Comparison of ENCODE assay signal across 13 cellular contexts in genomic region chr19:44904426-44904994, GRCh38. TPM values are rescaled to one million over a fixed set of nuclear protein-coding genes. Genes with fewer than 3 reads are reported as not detected.
DNase-seq lines count a peak whose midpoint lies in the region; ATAC-seq, FAIRE-seq and TF ChIP-seq lines count a peak whose summit lies in the region.
"Had no signal": no experiment of that assay in that cellular context is flagged by ENCODE, and none has a peak within 500 bp of the region (broad histone marks: within the 10 kb centered on the region; RNA-seq: fewer than 3 reads in every experiment).

No MANE protein-coding gene starts in this region.

- TF ChIP-seq CTCF in bronchial epithelial cell (IDR thresholded peaks at IDR 0.05; ENCODE audit: insufficient read depth, low read length, severe bottlenecking): peak; percentile 17
- peak; percentile 23 for TF ChIP-seq CTCF in neural cell (IDR thresholded peaks at IDR 0.05; ENCODE audit: poor library complexity, severe bottlenecking)
- TF ChIP-seq CTCF in tibial nerve (IDR thresholded peaks at IDR 0.05): no peak

- H3K4me3 ChIP-seq in HUES64 (ENCODE audit: low read length) (no peak overlapping the region; the same call in 1 of the 2 replicates), bronchial epithelial cell (ENCODE audit: low read depth, low read length) (no peak overlapping the region), neural cell (ENCODE audit: low read length) (no peak overlapping the region), tibial nerve (no peak overlapping the region)

- H3K9ac ChIP-seq in HUES64 (ENCODE audit: low read depth, low read length) (no peak overlapping the region), neural cell (ENCODE audit: low read length) (no peak overlapping the region)

- no peaks in the 10 kb centered on the region for H3K9me2 ChIP-seq in neural cell (ENCODE audit: insufficient read depth, low read length)

- no peaks in the 10 kb centered on the region for H4K20me1 ChIP-seq in neural cell (ENCODE audit: insufficient read depth)

- no peak for TF ChIP-seq EP300 in neural cell (conservative IDR thresholded peaks at IDR 0.05; ENCODE audit: poor library complexity, severe bottlenecking)
- TF ChIP-seq EP300 in tibial nerve (IDR thresholded peaks at IDR 0.05): no peak

- H3K36me3 ChIP-seq in HUES64 (ENCODE audit: insufficient read depth, low read length) (peaks cover 61% of the 10 kb centered on the region), bronchial epithelial cell (ENCODE audit: control insufficient read depth, insufficient read depth, low read length) (peaks cover 15% of the 10 kb centered on the region), neural cell (ENCODE audit: insufficient read depth, low read length) (no peaks in the 10 kb centered on the region), tibial nerve (peaks cover 0 to 40% (median 7%) of the 10 kb centered on the region in 3 donors)

- no peaks in the 10 kb centered on the region for H3F3A ChIP-seq in neural cell (ENCODE audit: insufficient read depth, low read length, poor library complexity, severe bottlenecking)

- H3K4me2 ChIP-seq in neural cell (ENCODE audit: low read length): no peak overlapping the region

- no peak overlapping the region for H2AFZ ChIP-seq in neural cell (ENCODE audit: low read depth, low read length)

- TF ChIP-seq POLR2A in tibial nerve (IDR thresholded peaks at IDR 0.05): no peak

- no peak for ATAC-seq in GM19452 (IDR thresholded peaks at IDR 0.05; ENCODE audit: unreplicated experiment)

- no peak for FAIRE-seq in bronchial epithelial cell (lab: Jason Lieb, UNC)
- FAIRE-seq: A204.1 had no signal

- H3K9me3 ChIP-seq in HUES64 (ENCODE audit: insufficient read depth, low read depth, low read length): no peaks in the 10 kb centered on the region
- no peaks in the 10 kb centered on the region for H3K9me3 ChIP-seq in neural cell (ENCODE audit: low read length)
- H3K9me3 ChIP-seq in tibial nerve: no peaks in the 10 kb centered on the region

- no peaks in the 10 kb centered on the region for H3K79me2 ChIP-seq in neural cell (replicated peaks; ENCODE audit: insufficient read depth, low read length)

- WGBS in HUES64: 88% methylated on average over 12 of the region's 12 CpGs
- WGBS in tibial nerve, 2 donors: 66 to 74% methylated on average over 12 of the region's 12 CpGs

- DNase-seq in DMS53 (lab: John Stamatoyannopoulos, UW) (peak; percentile 31), DMS53 treated with DMSO at 0.1 percent for 48 hours (lab: John Stamatoyannopoulos, UW; ENCODE audit: unreplicated experiment) (no peak), bronchial epithelial cell (ENCODE audit: low read depth) (no peak), tibial nerve (ENCODE audit: low spot score in 2 of 2) (no peak), AG08395 (ENCODE audit: low spot score) (no peak)
- DNase-seq: activated CD4-positive, alpha-beta T cell treated with anti-CD3 and anti-CD28 coated beads, Interleukin-2, amount 10 ng/mL, durations not matched to agents 24 days and 14 days had no signal

- peak overlapping the region; percentile 58; the same call in 1 of the 2 replicates for H3K27ac ChIP-seq in HUES64 (ENCODE audit: low read depth, low read length)
- no peak overlapping the region for H3K27ac ChIP-seq in neural cell (ENCODE audit: low read length)
- no peak overlapping the region for H3K27ac ChIP-seq in tibial nerve
- H3K27ac ChIP-seq: epithelial cell of prostate had no signal

- no peak for TF ChIP-seq RAD21 in neural cell (conservative IDR thresholded peaks at IDR 0.05)

- no peaks in the 10 kb centered on the region for H3K27me3 ChIP-seq in HUES64 (ENCODE audit: insufficient read depth, low read length)
- H3K27me3 ChIP-seq in bronchial epithelial cell (ENCODE audit: control insufficient read depth, insufficient read depth, low read length): no peaks in the 10 kb centered on the region
- peaks cover 8% of the 10 kb centered on the region for H3K27me3 ChIP-seq in neural cell (ENCODE audit: insufficient read depth, low read depth, low read length)
- peaks cover 0 to 24% of the 10 kb centered on the region in 2 donors for H3K27me3 ChIP-seq in tibial nerve

- no peaks in the 10 kb centered on the region for H3K4me1 ChIP-seq in HUES64 (ENCODE audit: insufficient read depth, low read length)
- H3K4me1 ChIP-seq in tibial nerve: peaks cover 0 to 33% (median 8%) of the 10 kb centered on the region in 4 donors

TF ChIP-seq in neural cell, 6 proteins besides CTCF, POLR2A, EP300 and RAD21:
- no peak for TF ChIP-seq REST (IDR thresholded peaks at IDR 0.05; ENCODE audit: borderline replicate concordance)
- TF ChIP-seq POLR2AphosphoS5 (IDR thresholded peaks at IDR 0.05): no peak
- no peak for TF ChIP-seq EZH2 (IDR thresholded peaks at IDR 0.05; ENCODE audit: borderline replicate concordance, insufficient read depth, low read length, poor library complexity, severe bottlenecking)
- no peak for TF ChIP-seq SMC3 (conservative IDR thresholded peaks at IDR 0.05; ENCODE audit: poor library complexity)
- TF ChIP-seq TAF1 (IDR thresholded peaks at IDR 0.05; ENCODE audit: low read depth): no peak

RNA-seq across cellular contexts. Expression of gene APOE, which starts 1.1 kb away (rescaled TPM):
- 379 TPM for polyA plus RNA-seq in HUES64 (2013, experiment 1 of 2)
- 368 TPM for polyA plus RNA-seq in HUES64 (2013, experiment 2 of 2)
- 14.0 and 19.2 TPM in 2 replicates for total RNA-seq in bronchial epithelial cell
- 8.7 and 9.8 TPM in 2 replicates for polyA plus RNA-seq in neural cell
- 2.5 and 3.2 TPM in 2 replicates for polyA minus RNA-seq in neural cell
- total RNA-seq in tibial nerve: 100 to 1,000 TPM; 126 to 316 (median 163) TPM

RNA-seq across cellular contexts. Expression of gene APOC1, which starts 9.9 kb away (rescaled TPM):
- polyA plus RNA-seq in HUES64 (2013, experiment 1 of 2): 64.5 TPM
- 68.9 TPM for polyA plus RNA-seq in HUES64 (2013, experiment 2 of 2)
- total RNA-seq in bronchial epithelial cell: 0.26 and 0.79 TPM in 2 replicates
- not detected in 2 replicates for polyA plus RNA-seq in neural cell
- not detected in 2 replicates for polyA minus RNA-seq in neural cell
- total RNA-seq in tibial nerve: 100 to 1,000 TPM in 1 of 4 donors, 10 to 100 TPM in 3; 17.2 to 213 (median 49.9) TPM

RNA-seq across cellular contexts. Expression of gene TOMM40, which starts 13.5 kb away (rescaled TPM):
- 123 TPM for polyA plus RNA-seq in HUES64 (2013, experiment 1 of 2)
- polyA plus RNA-seq in HUES64 (2013, experiment 2 of 2): 106 TPM
- total RNA-seq in bronchial epithelial cell: 47.6 and 82.9 TPM in 2 replicates
- polyA plus RNA-seq in neural cell: 48.4 and 59.2 TPM in 2 replicates
- polyA minus RNA-seq in neural cell: 39.7 and 44.6 TPM in 2 replicates
- 10 to 100 TPM; 30.8 to 75.9 (median 48.6) TPM for total RNA-seq in tibial nerve

RNA-seq across cellular contexts. Expression of gene APOC4, which starts 37.5 kb away (rescaled TPM):
- not detected for polyA plus RNA-seq in HUES64 (2013, experiment 1 of 2)
- polyA plus RNA-seq in HUES64 (2013, experiment 2 of 2): not detected
- total RNA-seq in bronchial epithelial cell (not detected in 2 replicates), tibial nerve (not detected)
- not detected in 2 replicates for polyA plus RNA-seq in neural cell
- not detected in 2 replicates for polyA minus RNA-seq in neural cell
- total RNA-seq: activated CD4-positive, alpha-beta T cell treated with anti-CD3 and anti-CD28 coated beads, Interleukin-2, amount 10 ng/mL, durations not matched to agents 24 days and 14 days; kidney epithelial cell; LHCN-M2 had no signal

RNA-seq across cellular contexts. Expression of gene APOC2, which starts 41.3 kb away (rescaled TPM):
- 0.30 TPM for polyA plus RNA-seq in HUES64 (2013, experiment 1 of 2)
- polyA plus RNA-seq in HUES64 (2013, experiment 2 of 2): 2.0 TPM
- total RNA-seq in bronchial epithelial cell (not detected in 2 replicates), tibial nerve (1 to 10 TPM in 1 of 4 donors, under 1 TPM in 1, not detected in 2; 0.90 to 2.0 TPM)
- polyA plus RNA-seq in neural cell: not detected in 2 replicates
- not detected in 2 replicates for polyA minus RNA-seq in neural cell
- total RNA-seq: activated CD4-positive, alpha-beta T cell treated with anti-CD3 and anti-CD28 coated beads, Interleukin-2, amount 10 ng/mL, durations not matched to agents 24 days and 14 days; kidney epithelial cell; LHCN-M2 had no signal

Comparison
In these comparisons a context has a peak if more than half of its experiments do, and no peak if none do; other contexts are left out.
1. CTCF ChIP-seq: peak in bronchial epithelial cell (single experiment) and neural cell (single experiment); none in tibial nerve (0 of 5).
2. RNA of gene APOC1, which starts 9.9 kb away (total RNA-seq): 17.2 to 213 TPM in tibial nerve; 0.26 to 0.79 TPM in bronchial epithelial cell; every median in the first group is over 10 times any median in the second.